Comparison of ENCODE assay signal across 25 cellular contexts in genomic region chr22:20948450-20948849, GRCh38. TPM values are rescaled to one million over a fixed set of nuclear protein-coding genes. Genes with fewer than 3 reads are reported as not detected.
"Had no signal": no experiment of that assay in that cellular context is flagged by ENCODE, and none has a peak within 500 bp of the region (broad histone marks: within the 10 kb centered on the region; RNA-seq: fewer than 3 reads in every experiment).

No MANE protein-coding gene starts in this region.

- H3K27me3 Mint-ChIP-seq: activated B cell treated with CpG ODN at 0.5 μM for 24 hours; activated CD4-positive, alpha-beta memory T cell treated with anti-CD3 and anti-CD28 coated beads for 36 hours; activated naive CD8-positive, alpha-beta T cell treated with anti-CD3 and anti-CD28 coated beads, Interleukin-2, amount 50 U/mL, for 24 hours; dendritic cell treated with granulocyte-macrophage colony-stimulating factor and Interleukin-4, amounts not matched to agents 40 ng/mL and 50 ng/mL, for 4 days; natural killer cell treated with Interleukin-12 subunit alpha and Interleukin-12 subunit beta and Interleukin-15 and Interleukin-18, amount 100 ng/mL, for 72 hours had no signal

- H3K27ac ChIP-seq: lower lobe of right lung, neutrophil, ovary, psoas muscle, right atrium auricular region had no signal

- DNase-seq: activated B cell treated with CpG ODN at 0.5 μM for 24 hours; activated CD4-positive, alpha-beta memory T cell treated with anti-CD3 and anti-CD28 coated beads for 36 hours; activated CD4-positive, alpha-beta T cell treated with anti-CD3 and anti-CD28 coated beads for 4 hours; activated effector memory CD4-positive, alpha-beta T cell treated with anti-CD3 and anti-CD28 coated beads, Interleukin-2, amount 50 U/mL, for 16 hours; activated naive CD4-positive, alpha-beta T cell treated with anti-CD3 and anti-CD28 coated beads, Interleukin-2, amount 50 U/mL, for 16 hours; activated naive CD8-positive, alpha-beta T cell treated with anti-CD3 and anti-CD28 coated beads, Interleukin-2, amount 50 U/mL, for 24 hours; activated T-cell treated with anti-CD3 and anti-CD28 coated beads, Interleukin-2, amount 50 U/mL, for 48 hours; effector CD8-positive, alpha-beta T cell; foreskin melanocyte; glutamatergic neuron; hippocampal formation; lower lobe of right lung; mesendoderm; ovary; psoas muscle; stimulated activated CD4-positive, alpha-beta T cell treated with anti-CD3 and anti-CD28 coated beads, Interleukin-12 subunit alpha, Interleukin-12 subunit beta, amount 100 ng/mL, for 4 hours; stimulated activated CD4-positive, alpha-beta T cell treated with anti-CD3 and anti-CD28 coated beads, Interleukin-4, amount 100 ng/mL, for 4 hours; stimulated activated naive CD8-positive, alpha-beta T cell treated with anti-CD3 and anti-CD28 coated beads, Interleukin-15, Interleukin-2, amounts not matched to agents 100 U/mL and 50 U/mL, for 24 hours; T1000 had no signal

- H3K4me3 ChIP-seq: lower lobe of right lung, ovary, psoas muscle, right atrium auricular region had no signal

- ATAC-seq: activated naive CD8-positive, alpha-beta T cell treated with anti-CD3 and anti-CD28 coated beads, Interleukin-2, amount 50 U/mL, for 24 hours; esophagus mucosa; lower lobe of right lung; natural killer cell treated with Interleukin-12 subunit alpha and Interleukin-12 subunit beta and Interleukin-15 and Interleukin-18, amount 100 ng/mL, for 72 hours; psoas muscle; stimulated activated naive CD8-positive, alpha-beta T cell treated with anti-CD3 and anti-CD28 coated beads, Interleukin-15, Interleukin-2, amounts not matched to agents 100 U/mL and 50 U/mL, for 24 hours had no signal

- H3K9me3 ChIP-seq: lower lobe of right lung, neutrophil, ovary, psoas muscle, right atrium auricular region had no signal

- H3K27me3 ChIP-seq: neutrophil, ovary, right atrium auricular region had no signal

- H3K4me3 Mint-ChIP-seq: activated B cell treated with CpG ODN at 0.5 μM for 24 hours; activated CD4-positive, alpha-beta memory T cell treated with anti-CD3 and anti-CD28 coated beads for 36 hours; activated naive CD8-positive, alpha-beta T cell treated with anti-CD3 and anti-CD28 coated beads, Interleukin-2, amount 50 U/mL, for 24 hours; dendritic cell treated with granulocyte-macrophage colony-stimulating factor and Interleukin-4, amounts not matched to agents 40 ng/mL and 50 ng/mL, for 4 days; natural killer cell treated with Interleukin-12 subunit alpha and Interleukin-12 subunit beta and Interleukin-15 and Interleukin-18, amount 100 ng/mL, for 72 hours had no signal

- H3K27ac Mint-ChIP-seq: activated B cell treated with CpG ODN at 0.5 μM for 24 hours; activated CD4-positive, alpha-beta memory T cell treated with anti-CD3 and anti-CD28 coated beads for 36 hours; activated naive CD8-positive, alpha-beta T cell treated with anti-CD3 and anti-CD28 coated beads, Interleukin-2, amount 50 U/mL, for 24 hours; dendritic cell treated with granulocyte-macrophage colony-stimulating factor and Interleukin-4, amounts not matched to agents 40 ng/mL and 50 ng/mL, for 4 days; natural killer cell treated with Interleukin-12 subunit alpha and Interleukin-12 subunit beta and Interleukin-15 and Interleukin-18, amount 100 ng/mL, for 72 hours had no signal

- H3K9me3 Mint-ChIP-seq: activated B cell treated with CpG ODN at 0.5 μM for 24 hours; activated CD4-positive, alpha-beta memory T cell treated with anti-CD3 and anti-CD28 coated beads for 36 hours; activated naive CD8-positive, alpha-beta T cell treated with anti-CD3 and anti-CD28 coated beads, Interleukin-2, amount 50 U/mL, for 24 hours; dendritic cell treated with granulocyte-macrophage colony-stimulating factor and Interleukin-4, amounts not matched to agents 40 ng/mL and 50 ng/mL, for 4 days; natural killer cell treated with Interleukin-12 subunit alpha and Interleukin-12 subunit beta and Interleukin-15 and Interleukin-18, amount 100 ng/mL, for 72 hours had no signal

- H3K36me3 ChIP-seq: ovary had no signal

RNA-seq across cellular contexts. Expression of gene AIFM3, which starts 18.6 kb away (rescaled TPM):
- total RNA-seq: activated CD4-positive, alpha-beta memory T cell treated with anti-CD3 and anti-CD28 coated beads for 36 hours; T-helper 1 cell treated with Interleukin-12 subunit alpha and Interleukin-12 subunit beta and Interleukin-4 antibody, amounts not matched to agents 30 ng/mL and 1 ng/mL, for 36 hours had no signal
